8 cellular contexts compared by ENCODE assay signal in the genomic region with DNA sequence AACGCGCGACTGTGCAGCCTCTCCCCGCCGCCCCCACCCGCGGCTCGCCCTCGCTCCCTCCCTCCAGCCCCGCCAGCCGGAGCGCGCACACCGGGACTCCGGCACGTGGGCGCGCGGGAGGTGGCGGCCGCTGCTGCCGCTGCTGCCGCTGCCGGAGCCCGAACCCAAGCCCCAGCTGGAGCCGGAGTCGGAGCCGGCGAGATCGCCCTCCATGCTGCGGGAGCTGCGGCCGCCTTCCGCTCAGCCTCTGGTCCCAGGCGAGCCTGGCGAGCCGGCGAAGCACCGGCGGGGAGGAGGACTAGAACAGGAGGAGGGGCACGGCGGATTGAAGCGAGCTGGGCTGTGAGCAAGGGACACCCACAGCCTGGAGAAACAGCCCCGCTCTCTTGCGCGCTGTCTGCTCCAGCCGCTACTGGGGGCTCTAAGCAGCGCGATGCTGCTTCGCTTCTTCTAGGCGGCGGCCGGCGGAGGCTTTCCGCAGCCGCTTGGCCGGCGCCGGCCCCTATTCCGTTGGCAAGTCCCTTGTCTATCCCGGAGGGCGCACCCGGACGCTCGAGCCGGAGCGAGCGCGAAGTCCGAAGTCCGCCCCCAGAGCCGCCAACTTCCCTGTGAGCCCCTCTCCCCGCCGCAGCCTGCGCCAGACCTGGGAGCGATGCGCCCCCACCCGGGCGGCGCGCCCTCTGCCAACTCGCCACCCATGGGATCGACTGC.
A peak's percentile ranks its signal among the peaks of the same experiment; 100 is the strongest.
DNase-seq lines count a peak whose midpoint lies in the region; ATAC-seq and TF ChIP-seq lines count a peak whose summit lies in the region.

No MANE protein-coding gene starts in this region.

- no peak for ATAC-seq in activated naive CD8-positive, alpha-beta T cell treated with anti-CD3 and anti-CD28 coated beads, Interleukin-2, amount 10 ng/mL, durations not matched to agents 7 days and 5 days (ENCODE audit: low read depth)
- peak; percentile 71 for ATAC-seq in stimulated activated effector memory CD8-positive, alpha-beta T cell treated with anti-CD3 and anti-CD28 coated beads, Interleukin-12 subunit alpha, Interleukin-12 subunit beta, amount 100 ng/mL, for 72 hours
- ATAC-seq in HG03439 (IDR thresholded peaks at IDR 0.05; ENCODE audit: unreplicated experiment), result no peak

- no peaks in the 10 kb centered on the region for H3K36me3 Mint-ChIP-seq in activated naive CD8-positive, alpha-beta T cell treated with anti-CD3 and anti-CD28 coated beads, Interleukin-2, amount 10 ng/mL, durations not matched to agents 7 days and 5 days
- H3K36me3 Mint-ChIP-seq in activated naive CD8-positive, alpha-beta T cell treated with anti-CD3 and anti-CD28 coated beads for 36 hours, result no peaks in the 10 kb centered on the region
- H3K36me3 Mint-ChIP-seq in stimulated activated effector memory CD8-positive, alpha-beta T cell treated with anti-CD3 and anti-CD28 coated beads, Interleukin-12 subunit alpha, Interleukin-12 subunit beta, amount 100 ng/mL, for 72 hours, result no peaks in the 10 kb centered on the region

- no peak overlapping the region for H3K27ac ChIP-seq in coronary artery

- TF ChIP-seq CTCF in coronary artery (IDR thresholded peaks at IDR 0.05), result no peak

- no peak overlapping the region for H3K27ac Mint-ChIP-seq in activated naive CD8-positive, alpha-beta T cell treated with anti-CD3 and anti-CD28 coated beads, Interleukin-2, amount 10 ng/mL, durations not matched to agents 7 days and 5 days
- no peak overlapping the region for H3K27ac Mint-ChIP-seq in activated naive CD8-positive, alpha-beta T cell treated with anti-CD3 and anti-CD28 coated beads for 36 hours
- no peak overlapping the region for H3K27ac Mint-ChIP-seq in stimulated activated effector memory CD8-positive, alpha-beta T cell treated with anti-CD3 and anti-CD28 coated beads, Interleukin-12 subunit alpha, Interleukin-12 subunit beta, amount 100 ng/mL, for 72 hours

- peaks cover 3% of the 10 kb centered on the region for H3K9me3 Mint-ChIP-seq in activated naive CD8-positive, alpha-beta T cell treated with anti-CD3 and anti-CD28 coated beads, Interleukin-2, amount 10 ng/mL, durations not matched to agents 7 days and 5 days
- H3K9me3 Mint-ChIP-seq in activated naive CD8-positive, alpha-beta T cell treated with anti-CD3 and anti-CD28 coated beads for 36 hours, result peaks cover 3% of the 10 kb centered on the region
- H3K9me3 Mint-ChIP-seq in stimulated activated effector memory CD8-positive, alpha-beta T cell treated with anti-CD3 and anti-CD28 coated beads, Interleukin-12 subunit alpha, Interleukin-12 subunit beta, amount 100 ng/mL, for 72 hours, result peaks cover 5% of the 10 kb centered on the region

- peak; percentile 29 for DNase-seq in activated naive CD8-positive, alpha-beta T cell treated with anti-CD3 and anti-CD28 coated beads, Interleukin-2, amount 10 ng/mL, durations not matched to agents 7 days and 5 days
- DNase-seq in activated naive CD8-positive, alpha-beta T cell treated with anti-CD3 and anti-CD28 coated beads for 36 hours, result no peak
- DNase-seq in coronary artery (ENCODE audit: low spot score) (peak; percentile 72), kidney tubule cell (ENCODE audit: low spot score) (peak; percentile 56), NCI-H345 (lab: John Stamatoyannopoulos, UW) (no peak)
- DNase-seq in stimulated activated effector memory CD8-positive, alpha-beta T cell treated with anti-CD3 and anti-CD28 coated beads, Interleukin-12 subunit alpha, Interleukin-12 subunit beta, amount 100 ng/mL, for 72 hours (ENCODE audit: low spot score in 2 of 2), result peak in 1 of 2 donors; percentile 48
- DNase-seq in activated CD8-positive, alpha-beta memory T cell treated with anti-CD3 and anti-CD28 coated beads, Interleukin-2, amount 50 U/mL, for 4 hours, result no peak

- H3K4me3 Mint-ChIP-seq in activated naive CD8-positive, alpha-beta T cell treated with anti-CD3 and anti-CD28 coated beads, Interleukin-2, amount 10 ng/mL, durations not matched to agents 7 days and 5 days, result no peak overlapping the region
- no peak overlapping the region for H3K4me3 Mint-ChIP-seq in activated naive CD8-positive, alpha-beta T cell treated with anti-CD3 and anti-CD28 coated beads for 36 hours
- H3K4me3 Mint-ChIP-seq in stimulated activated effector memory CD8-positive, alpha-beta T cell treated with anti-CD3 and anti-CD28 coated beads, Interleukin-12 subunit alpha, Interleukin-12 subunit beta, amount 100 ng/mL, for 72 hours, result peak overlapping the region; percentile 60

- POLR2A ChIA-PET in activated naive CD8-positive, alpha-beta T cell treated with anti-CD3 and anti-CD28 coated beads, Interleukin-2, amount 10 ng/mL, durations not matched to agents 7 days and 5 days (lab: Charles Lee), result no interaction called here

- H3K4me1 Mint-ChIP-seq in activated naive CD8-positive, alpha-beta T cell treated with anti-CD3 and anti-CD28 coated beads, Interleukin-2, amount 10 ng/mL, durations not matched to agents 7 days and 5 days, result no peaks in the 10 kb centered on the region
- no peaks in the 10 kb centered on the region for H3K4me1 Mint-ChIP-seq in activated naive CD8-positive, alpha-beta T cell treated with anti-CD3 and anti-CD28 coated beads for 36 hours
- H3K4me1 Mint-ChIP-seq in stimulated activated effector memory CD8-positive, alpha-beta T cell treated with anti-CD3 and anti-CD28 coated beads, Interleukin-12 subunit alpha, Interleukin-12 subunit beta, amount 100 ng/mL, for 72 hours, result peaks cover 6% of the 10 kb centered on the region

- peaks cover 48% of the 10 kb centered on the region for H3K27me3 Mint-ChIP-seq in activated naive CD8-positive, alpha-beta T cell treated with anti-CD3 and anti-CD28 coated beads, Interleukin-2, amount 10 ng/mL, durations not matched to agents 7 days and 5 days
- H3K27me3 Mint-ChIP-seq in activated naive CD8-positive, alpha-beta T cell treated with anti-CD3 and anti-CD28 coated beads for 36 hours, result peaks cover 79% of the 10 kb centered on the region

- peak overlapping the region; percentile 66 for H3K4me3 ChIP-seq in coronary artery

Comparison
In these comparisons a context has a peak if more than half of its experiments do, and no peak if none do; other contexts are left out.
1. DNase-seq: peak in activated naive CD8-positive, alpha-beta T cell treated with anti-CD3 and anti-CD28 coated beads, Interleukin-2, amount 10 ng/mL, durations not matched to agents 7 days and 5 days (single experiment), coronary artery (single experiment) and kidney tubule cell (single experiment); none in activated naive CD8-positive, alpha-beta T cell treated with anti-CD3 and anti-CD28 coated beads for 36 hours (single experiment), activated CD8-positive, alpha-beta memory T cell treated with anti-CD3 and anti-CD28 coated beads, Interleukin-2, amount 50 U/mL, for 4 hours (single experiment) and NCI-H345 (single experiment).